Comparison of ENCODE assay signal across 1 cellular context in genomic region chr10:106857213-106857612, GRCh38.
TF ChIP-seq lines count a peak whose summit lies in the region.

No MANE protein-coding gene starts in this region.

TF ChIP-seq in GM12878, 131 proteins besides CTCF, POLR2A, EP300 and RAD21 (continued from another document):
- no peak for TF ChIP-seq REST (IDR thresholded peaks at IDR 0.05; ENCODE audit: low read depth, low read length)
- TF ChIP-seq ZNF384 (IDR thresholded peaks at IDR 0.05; ENCODE audit: borderline replicate concordance, low read depth, low read length): no peak
- no peak for TF ChIP-seq MEF2B (IDR thresholded peaks at IDR 0.05; ENCODE audit: partially characterized antibody, poor library complexity, severe bottlenecking)
- TF ChIP-seq SMAD1 (IDR thresholded peaks at IDR 0.05; ENCODE audit: low read depth, partially characterized antibody): no peak
- no peak for TF ChIP-seq ELK1 (IDR thresholded peaks at IDR 0.05; ENCODE audit: low read depth, low read length)
- TF ChIP-seq YY1 (IDR thresholded peaks at IDR 0.05; ENCODE audit: low read depth, low read length): no peak
